Comparison of ENCODE assay signal across 1 cellular context in genomic region chr19:10328558-10329429, GRCh38.
TF ChIP-seq lines count a peak whose summit lies in the region.

No MANE protein-coding gene starts in this region.

TF ChIP-seq in K562, 482 proteins besides CTCF, POLR2A, EP300 and RAD21:
- TF ChIP-seq NCOR1 (IDR thresholded peaks at IDR 0.05) (no peak), SRF (CRISPR knock-in tag; IDR thresholded peaks at IDR 0.05) (no peak), TCF3 (CRISPR knock-in tag; IDR thresholded peaks at IDR 0.05) (no peak), ZBTB1 (CRISPR knock-in tag; IDR thresholded peaks at IDR 0.05; ENCODE audit: borderline replicate concordance, low read depth) (no peak), RBM22 (IDR thresholded peaks at IDR 0.05; ENCODE audit: low read depth, low read length, poor library complexity, severe bottlenecking) (peak; percentile 49), FOXJ3 (CRISPR knock-in tag; IDR thresholded peaks at IDR 0.05) (no peak), USF1 (CRISPR knock-in tag; IDR thresholded peaks at IDR 0.05) (no peak), TFAP4 (CRISPR knock-in tag; IDR thresholded peaks at IDR 0.05; ENCODE audit: borderline replicate concordance) (no peak), POLR2G (IDR thresholded peaks at IDR 0.05; ENCODE audit: low read depth, low read length) (peak; percentile 55), RNF219 (CRISPR knock-in tag; IDR thresholded peaks at IDR 0.05) (no peak), KDM4B (IDR thresholded peaks at IDR 0.05; ENCODE audit: borderline replicate concordance in 2 of 2, low read depth in 1 of 2) (no peak), RBFOX2 (IDR thresholded peaks at IDR 0.05; ENCODE audit: low read depth, low read length) (peak; percentile 71), FOXJ2 (tag; IDR thresholded peaks at IDR 0.05) (no peak), BCL6 (CRISPR knock-in tag; IDR thresholded peaks at IDR 0.05) (no peak)
